ENCODE assay signal across 9 cellular contexts in genomic region chr3:130539005-130539404, GRCh38. TPM values are rescaled to one million over a fixed set of nuclear protein-coding genes. Genes with fewer than 3 reads are reported as not detected.
DNase-seq lines count a peak whose midpoint lies in the region; ATAC-seq lines count a peak whose summit lies in the region.
"Had no signal": no experiment of that assay in that cellular context is flagged by ENCODE, and none has a peak within 500 bp of the region (broad histone marks: within the 10 kb centered on the region; RNA-seq: fewer than 3 reads in every experiment).

No MANE protein-coding gene starts in this region.

- in situ Hi-C loops in Caki2 (cut with HindIII; ENCODE audit: low pct_unique_long_range_greater_than_20kb, low sequenced_read_pairs): no loop called here

- DNase-seq in Caki2 (ENCODE audit: low read depth) (peak; percentile 6), NCI-H1105 treated with DMSO at 0.1 percent for 48 hours (lab: John Stamatoyannopoulos, UW) (peak; percentile 60), germinal center (ENCODE audit: low spot score) (peak; percentile 31)
- peak; percentile 6 to 12 for DNase-seq in activated CD4-positive, alpha-beta T cell treated with anti-CD3 and anti-CD28 coated beads, Interleukin-2, amount 50 U/mL, for 4 hours
- peak; percentile 25 for DNase-seq in stimulated activated CD4-positive, alpha-beta T cell treated with anti-CD3 and anti-CD28 coated beads, Interleukin-12 subunit alpha, Interleukin-12 subunit beta, amount 100 ng/mL, for 4 hours

- ATAC-seq in GM19455 (IDR thresholded peaks at IDR 0.05; ENCODE audit: unreplicated experiment) (peak; percentile 77), HG03139 (IDR thresholded peaks at IDR 0.05; ENCODE audit: unreplicated experiment) (no peak), GM21717 (IDR thresholded peaks at IDR 0.05; ENCODE audit: unreplicated experiment) (no peak)

RNA-seq across cellular contexts. Expression of gene COL6A6, which starts 22.0 kb away (rescaled TPM):
- total RNA-seq in Caki2 (2014; rRNA removed; shearing (Covaris generic); ENCODE audit: low replicate concordance): not detected in 2 replicates
- total RNA-seq: T-helper 2 cell treated with Interferon-gamma antibody and Interleukin-4, amounts not matched to agents 100 ng/mL and 5 ng/mL, for 36 hours had no signal

Comparison
In these comparisons a context has a peak if more than half of its experiments do, and no peak if none do; other contexts are left out.
1. DNase-seq: peak in every context shown above with its lines; median percentile 60 in NCI-H1105 treated with DMSO at 0.1 percent for 48 hours; 31 in germinal center; 25 in stimulated activated CD4-positive, alpha-beta T cell treated with anti-CD3 and anti-CD28 coated beads, Interleukin-12 subunit alpha, Interleukin-12 subunit beta, amount 100 ng/mL, for 4 hours; 9 in activated CD4-positive, alpha-beta T cell treated with anti-CD3 and anti-CD28 coated beads, Interleukin-2, amount 50 U/mL, for 4 hours; 6 in Caki2.